In genomic region chr17:61406543-61406845, GRCh38 we compare ENCODE assay signal across 27 cellular contexts. TPM values are rescaled to one million over a fixed set of nuclear protein-coding genes. Genes with fewer than 3 reads are reported as not detected.
DNase-seq lines count a peak whose midpoint lies in the region; ATAC-seq and TF ChIP-seq lines count a peak whose summit lies in the region.
"Had no signal": no experiment of that assay in that cellular context is flagged by ENCODE, and none has a peak within 500 bp of the region (broad histone marks: within the 10 kb centered on the region; RNA-seq: fewer than 3 reads in every experiment).

No MANE protein-coding gene starts in this region.

- no peak overlapping the region for H3K4me2 ChIP-seq in GM23338

- H2AFZ ChIP-seq in GM23338, result no peak overlapping the region

- TF ChIP-seq POLR2A in esophagus squamous epithelium (IDR thresholded peaks at IDR 0.05) (no peak), transverse colon (IDR thresholded peaks at IDR 0.05) (no peak), gastrocnemius medialis (IDR thresholded peaks at IDR 0.05) (no peak)

- 71 to 83% methylated on average over 1 of the region's 1 CpG for WGBS in esophagus squamous epithelium, 2 donors
- WGBS in transverse colon (ENCODE audit: low coverage in 1 of 2), 2 donors, result 43 to 48% methylated on average over 1 of the region's 1 CpG

- H3K27ac Mint-ChIP-seq in nephron (peak overlapping the region; percentile 55 to 97 (median 88)), GM23338 (no peak overlapping the region)
- H3K27ac Mint-ChIP-seq: activated T-cell treated with anti-CD3 and anti-CD28 coated beads, Interleukin-2, amount 50 U/mL, for 24 hours; CD8-positive, alpha-beta memory T cell had no signal

- no peaks in the 10 kb centered on the region for H3K9me2 ChIP-seq in GM23338 (ENCODE audit: insufficient read depth)

- H3F3A ChIP-seq in GM23338 (replicated peaks; ENCODE audit: low read depth), result peaks cover 13% of the 10 kb centered on the region; the same call in 1 of the 2 replicates

- in situ Hi-C loops in transverse colon (cut with MboI; ENCODE audit: low pct_ligation_motif_present in 1 of 4, low pct_unique_long_range_greater_than_20kb in 1 of 4, low sequenced_read_pairs in 3 of 4) (loop anchor here in 1 of 4 donors (25.0 kb wide), 1 partner anchor 431 kb away; no protein-coding TSS in a partner anchor), gastrocnemius medialis (cut with MboI; ENCODE audit: low sequenced_read_pairs in 4 of 4) (no loop called here)

- no peaks in the 10 kb centered on the region for H3K79me2 ChIP-seq in GM23338 (replicated peaks; ENCODE audit: insufficient read depth)

- no peak for DNase-seq in esophagus squamous epithelium (lab: John Stamatoyannopoulos, UW)
- no peak for DNase-seq in transverse colon
- DNase-seq in BE2C, result no peak
- DNase-seq in posterior cingulate gyrus, result no peak
- no peak for DNase-seq in GM23338 (ENCODE audit: low spot score)
- no peak for DNase-seq in gastrocnemius medialis
- DNase-seq: activated CD4-positive, CD25-positive, alpha-beta regulatory T cell treated with anti-CD3 and anti-CD28 coated beads, Interleukin-2, amount 50 U/mL, for 72 hours; activated CD8-positive, alpha-beta memory T cell treated with anti-CD3 and anti-CD28 coated beads for 24 hours; activated T-cell treated with anti-CD3 and anti-CD28 coated beads, Interleukin-2, amount 50 U/mL, for 24 hours; CD8-positive, alpha-beta memory T cell; dermis blood vessel endothelial cell; foreskin keratinocyte; GOT3; islet precursor cell; Karpas-422; mesenchymal stem cell; NCI-H1092; NCI-H2029 treated with DMSO at 0.1 percent for 48 hours; NCI-H345; NCI-H774; stimulated activated CD8-positive, alpha-beta memory T cell treated with anti-CD3 and anti-CD28 coated beads, Interleukin-4, amount 100 ng/mL, for 48 hours had no signal

- TF ChIP-seq CTCF in esophagus squamous epithelium (IDR thresholded peaks at IDR 0.05), result no peak
- TF ChIP-seq CTCF in nephron (IDR thresholded peaks at IDR 0.05; ENCODE audit: unreplicated experiment in 3 of 3), result no peak
- TF ChIP-seq CTCF in transverse colon (IDR thresholded peaks at IDR 0.05), result no peak
- TF ChIP-seq CTCF in BE2C (IDR thresholded peaks at IDR 0.05; ENCODE audit: low read depth, low read length), result no peak
- TF ChIP-seq CTCF in GM23338 (conservative IDR thresholded peaks at IDR 0.05; ENCODE audit: low read depth in 2 of 2), result no peak
- no peak for TF ChIP-seq CTCF in gastrocnemius medialis (IDR thresholded peaks at IDR 0.05 in 4 of 5, conservative IDR thresholded peaks at IDR 0.05 in 1 of 5)

- H3K4me3 ChIP-seq in esophagus squamous epithelium (peak overlapping the region in 1 of 4 donors; percentile 53), transverse colon (no peak overlapping the region), BE2C (ENCODE audit: low read depth, low read length) (no peak overlapping the region), GM23338 (no peak overlapping the region), gastrocnemius medialis (peak overlapping the region in 1 of 4 donors; percentile 56)
- H3K4me3 ChIP-seq: adrenal gland, ovary had no signal

- H4K20me1 ChIP-seq in GM23338 (replicated peaks; ENCODE audit: insufficient read depth), result peaks cover 21% of the 10 kb centered on the region

- intact Hi-C loops in esophagus squamous epithelium (cut with DNase I) (no loop called here), transverse colon (cut with DNase I; ENCODE audit: low total_unique reads) (no loop called here), posterior cingulate gyrus (cut with DNase I) (no loop called here), gastrocnemius medialis (cut with DNase I; ENCODE audit: low total_unique reads) (loop anchor here (5.0 kb wide), 1 partner anchor 404 kb away; no protein-coding TSS in a partner anchor)

- no peak for TF ChIP-seq EP300 in transverse colon (IDR thresholded peaks at IDR 0.05; ENCODE audit: low read depth)

- H3K4me1 Mint-ChIP-seq in nephron (peaks cover 55% of the 10 kb centered on the region), GM23338 (peaks cover 34% of the 10 kb centered on the region)

- H3K27me3 ChIP-seq in esophagus squamous epithelium (peaks cover 12 to 100% (median 30%) of the 10 kb centered on the region in 4 donors), transverse colon (peaks cover 98% of the 10 kb centered on the region), BE2C (no peaks in the 10 kb centered on the region), GM23338 (ENCODE audit: insufficient read depth) (peaks cover 99% of the 10 kb centered on the region), gastrocnemius medialis (peaks cover 48 to 61% (median 58%) of the 10 kb centered on the region in 3 donors)
- H3K27me3 ChIP-seq: ovary had no signal

- H3K4me3 Mint-ChIP-seq in nephron (peak overlapping the region; percentile 66 to 85 (median 82)), GM23338 (no peak overlapping the region)
- H3K4me3 Mint-ChIP-seq: activated T-cell treated with anti-CD3 and anti-CD28 coated beads, Interleukin-2, amount 50 U/mL, for 24 hours had no signal

- peaks cover 0 to 14% (median 0%) of the 10 kb centered on the region in 3 donors for H3K36me3 ChIP-seq in esophagus squamous epithelium
- no peaks in the 10 kb centered on the region for H3K36me3 ChIP-seq in transverse colon
- H3K36me3 ChIP-seq in BE2C, result peaks cover 69% of the 10 kb centered on the region
- H3K36me3 ChIP-seq in GM23338 (ENCODE audit: insufficient read depth), result no peaks in the 10 kb centered on the region
- H3K36me3 ChIP-seq in gastrocnemius medialis, result no peaks in the 10 kb centered on the region
- H3K36me3 ChIP-seq: ovary had no signal

- H3K27ac ChIP-seq in esophagus squamous epithelium (peak overlapping the region; percentile 79 to 91 (median 84)), transverse colon (peak overlapping the region in 3 of 4 donors; percentile 49 to 62 (median 54)), GM23338 (ENCODE audit: low read depth) (no peak overlapping the region), gastrocnemius medialis (peak overlapping the region in 2 of 4 donors; percentile 40 to 52)
- H3K27ac ChIP-seq: foreskin keratinocyte had no signal

- H3K9me3 Mint-ChIP-seq in nephron (no peaks in the 10 kb centered on the region), GM23338 (peaks cover 3% of the 10 kb centered on the region; the same call in 1 of the 3 replicates)
- H3K9me3 Mint-ChIP-seq: activated T-cell treated with anti-CD3 and anti-CD28 coated beads, Interleukin-2, amount 50 U/mL, for 24 hours; CD8-positive, alpha-beta memory T cell had no signal

- peaks cover 75% of the 10 kb centered on the region for H3K27me3 Mint-ChIP-seq in nephron (ENCODE audit: low read depth)
- peaks cover 97% of the 10 kb centered on the region for H3K27me3 Mint-ChIP-seq in GM23338 (ENCODE audit: insufficient read depth, low read depth, poor library complexity)

- H3K9me3 ChIP-seq in esophagus squamous epithelium (no peaks in the 10 kb centered on the region), transverse colon (no peaks in the 10 kb centered on the region), BE2C (no peaks in the 10 kb centered on the region), gastrocnemius medialis (no peaks in the 10 kb centered on the region)
- H3K9me3 ChIP-seq: adrenal gland, ovary had no signal

- H3K36me3 Mint-ChIP-seq in nephron (ENCODE audit: low read depth) (peaks cover 48% of the 10 kb centered on the region), GM23338 (ENCODE audit: low read depth) (peaks cover 3% of the 10 kb centered on the region; the same call in 1 of the 3 replicates)
- H3K36me3 Mint-ChIP-seq: CD8-positive, alpha-beta memory T cell had no signal

- no peak for ATAC-seq in SK-N-SH treated with all-trans-retinoic acid at 6 μM for 48 hours
- no peak for ATAC-seq in GM23338
- ATAC-seq in gastrocnemius medialis, result no peak
- ATAC-seq: foreskin keratinocyte, sciatic nerve had no signal

- H3K4me1 ChIP-seq in esophagus squamous epithelium, result peaks cover 34 to 96% (median 40%) of the 10 kb centered on the region in 3 donors
- peaks cover 13 to 56% (median 45%) of the 10 kb centered on the region in 4 donors for H3K4me1 ChIP-seq in transverse colon
- H3K4me1 ChIP-seq in BE2C, result peaks cover 12% of the 10 kb centered on the region
- peaks cover 29% of the 10 kb centered on the region; the same call in 1 of the 2 replicates for H3K4me1 ChIP-seq in GM23338 (ENCODE audit: insufficient read depth)
- peaks cover 6 to 25% of the 10 kb centered on the region in 2 donors for H3K4me1 ChIP-seq in gastrocnemius medialis
- H3K4me1 ChIP-seq: foreskin keratinocyte had no signal

TF ChIP-seq in SK-N-SH treated with all-trans-retinoic acid at 6 μM for 48 hours, 23 proteins besides CTCF, POLR2A, EP300 and RAD21:
- TF ChIP-seq RARB (CRISPR knock-in tag; IDR thresholded peaks at IDR 0.05) (0 out of 2 replicates have a peak, but pooled peaks have one; percentile 37), BACH2 (CRISPR knock-in tag; IDR thresholded peaks at IDR 0.05; ENCODE audit: borderline replicate concordance) (no peak), ARNTL (CRISPR knock-in tag; IDR thresholded peaks at IDR 0.05; ENCODE audit: borderline replicate concordance, low read depth) (no peak), ZNF565 (CRISPR knock-in tag; conservative IDR thresholded peaks at IDR 0.05; ENCODE audit: low read depth) (no peak)
TF ChIP-seq in SK-N-SH treated with all-trans-retinoic acid at 6 μM for 48 hours: peak in this region for 1.

TF ChIP-seq in GM23338, 12 proteins besides CTCF, POLR2A, EP300 and RAD21 (continues in another document):
- TF ChIP-seq ETS1 (IDR thresholded peaks at IDR 0.05), result no peak
- no peak for TF ChIP-seq CREB1 (CRISPR knock-in tag; IDR thresholded peaks at IDR 0.05; ENCODE audit: low read depth)

RNA-seq across cellular contexts. Expression of gene TBX2, which starts 6.9 kb away (rescaled TPM):
- total RNA-seq in esophagus squamous epithelium (10 to 100 TPM in 1 of 4 donors, 1 to 10 TPM in 3; 2.2 to 13.4 (median 4.2) TPM), transverse colon (10 to 100 TPM in 2 of 4 donors, 1 to 10 TPM in 2; 2.6 to 13.5 (median 8.7) TPM), gastrocnemius medialis (10 to 100 TPM in 1 of 4 donors, 1 to 10 TPM in 3; 4.2 to 10.4 (median 6.4) TPM)
- 107 TPM for polyA plus RNA-seq in BE2C (2012; ENCODE audit: insufficient read depth, insufficient read length, low read depth)
- not detected in 2 replicates for total RNA-seq in GM23338 (2014; rRNA removed; shearing (Covaris generic))
- polyA plus RNA-seq in GM23338 (2016; fragmentation: Nextera tagmentation; extraction: Ambion mirVana), result 0.10 TPM in 1 of 2 replicates, not detected in the other
- total RNA-seq: endothelial cell of umbilical vein, foreskin keratinocyte had no signal
- polyA plus RNA-seq: CD8-positive, alpha-beta memory T cell; endothelial cell of umbilical vein; foreskin keratinocyte had no signal

RNA-seq across cellular contexts. Expression of gene TBX4, which starts 45.7 kb away (rescaled TPM):
- total RNA-seq in esophagus squamous epithelium, result not detected
- 1 to 10 TPM in 1 of 4 donors, not detected in 3; 2.4 TPM for total RNA-seq in transverse colon
- polyA plus RNA-seq in BE2C (2012; ENCODE audit: insufficient read depth, insufficient read length, low read depth), result 1.6 TPM
- not detected in 2 replicates for total RNA-seq in GM23338 (2014; rRNA removed; shearing (Covaris generic))
- not detected in 2 replicates for polyA plus RNA-seq in GM23338 (2016; fragmentation: Nextera tagmentation; extraction: Ambion mirVana)
- not detected for total RNA-seq in gastrocnemius medialis
- total RNA-seq: CD8-positive, alpha-beta memory T cell; dermis blood vessel endothelial cell; endothelial cell of umbilical vein; foreskin keratinocyte; sciatic nerve had no signal
- polyA plus RNA-seq: CD8-positive, alpha-beta memory T cell; endothelial cell of umbilical vein; ovary had no signal
